In genomic region chr12:123983822-123984485, GRCh38 we compare ENCODE assay signal across 8 cellular contexts. TPM values are rescaled to one million over a fixed set of nuclear protein-coding genes. Genes with fewer than 3 reads are reported as not detected.
DNase-seq lines count a peak whose midpoint lies in the region; ATAC-seq, FAIRE-seq and TF ChIP-seq lines count a peak whose summit lies in the region.

No MANE protein-coding gene starts in this region.

- no peak overlapping the region for H3K4me3 Mint-ChIP-seq in activated CD8-positive, alpha-beta memory T cell treated with anti-CD3 and anti-CD28 coated beads, Interleukin-2, amount 10 ng/mL, durations not matched to agents 7 days and 5 days
- no peak overlapping the region for H3K4me3 Mint-ChIP-seq in nephron

- WGBS in esophagus squamous epithelium, 2 donors: 54% methylated on average over 7 of the region's 7 CpGs

- TF ChIP-seq POLR2A in H54 (IDR thresholded peaks at IDR 0.05; ENCODE audit: low read depth, low read length) (no peak), esophagus squamous epithelium (IDR thresholded peaks at IDR 0.05) (no peak)

- ATAC-seq in activated CD8-positive, alpha-beta memory T cell treated with anti-CD3 and anti-CD28 coated beads, Interleukin-2, amount 10 ng/mL, durations not matched to agents 7 days and 5 days: peak; percentile 83
- no peak for ATAC-seq in HG03095 (IDR thresholded peaks at IDR 0.05; ENCODE audit: unreplicated experiment)

- no peak overlapping the region for H3K4me3 ChIP-seq in esophagus squamous epithelium

- H3K4me1 Mint-ChIP-seq in activated CD8-positive, alpha-beta memory T cell treated with anti-CD3 and anti-CD28 coated beads, Interleukin-2, amount 10 ng/mL, durations not matched to agents 7 days and 5 days: peaks cover 15% of the 10 kb centered on the region
- H3K4me1 Mint-ChIP-seq in nephron: peaks cover 25% of the 10 kb centered on the region

- DNase-seq in CD1c-positive myeloid dendritic cell (ENCODE audit: extremely low spot score): peak; percentile 76
- no peak for DNase-seq in H54 (ENCODE audit: insufficient read length, low spot score)
- peak; percentile 83 for DNase-seq in NCI-H82 (lab: John Stamatoyannopoulos, UW)
- peak; percentile 61 for DNase-seq in activated CD8-positive, alpha-beta memory T cell treated with anti-CD3 and anti-CD28 coated beads, Interleukin-2, amount 10 ng/mL, durations not matched to agents 7 days and 5 days
- no peak for DNase-seq in esophagus squamous epithelium (lab: John Stamatoyannopoulos, UW)
- DNase-seq in NCI-H187 treated with DMSO at 0.1 percent for 48 hours (lab: John Stamatoyannopoulos, UW): no peak

- H3K36me3 Mint-ChIP-seq in activated CD8-positive, alpha-beta memory T cell treated with anti-CD3 and anti-CD28 coated beads, Interleukin-2, amount 10 ng/mL, durations not matched to agents 7 days and 5 days: peaks cover 13% of the 10 kb centered on the region
- H3K36me3 Mint-ChIP-seq in nephron (ENCODE audit: low read depth): peaks cover 36% of the 10 kb centered on the region

- peaks cover 0 to 64% (median 3%) of the 10 kb centered on the region in 3 donors for H3K36me3 ChIP-seq in esophagus squamous epithelium

- peaks cover 0 to 23% (median 0%) of the 10 kb centered on the region in 3 donors for H3K4me1 ChIP-seq in esophagus squamous epithelium

- FAIRE-seq in H54 (lab: Jason Lieb, UNC): peak; percentile 58

- H3K9me3 Mint-ChIP-seq in activated CD8-positive, alpha-beta memory T cell treated with anti-CD3 and anti-CD28 coated beads, Interleukin-2, amount 10 ng/mL, durations not matched to agents 7 days and 5 days (ENCODE audit: low read depth): no peaks in the 10 kb centered on the region
- H3K9me3 Mint-ChIP-seq in nephron: no peaks in the 10 kb centered on the region

- intact Hi-C loops in esophagus squamous epithelium (cut with DNase I): no loop called here

- peak overlapping the region in 1 of 4 donors; percentile 9 for H3K27ac ChIP-seq in esophagus squamous epithelium

- CTCF ChIA-PET in activated CD8-positive, alpha-beta memory T cell treated with anti-CD3 and anti-CD28 coated beads, Interleukin-2, amount 10 ng/mL, durations not matched to agents 7 days and 5 days (lab: Charles Lee): interaction anchor here (0.6 to 6.3 kb wide), 7 partner anchors 12 to 94 kb away, joined by 3 to 56 read pairs (median 4); no protein-coding TSS in a partner anchor

- H3K27me3 Mint-ChIP-seq in activated CD8-positive, alpha-beta memory T cell treated with anti-CD3 and anti-CD28 coated beads, Interleukin-2, amount 10 ng/mL, durations not matched to agents 7 days and 5 days: no peaks in the 10 kb centered on the region
- no peaks in the 10 kb centered on the region for H3K27me3 Mint-ChIP-seq in nephron (ENCODE audit: low read depth)

- no peaks in the 10 kb centered on the region for H3K27me3 ChIP-seq in esophagus squamous epithelium

- no peaks in the 10 kb centered on the region for H3K9me3 ChIP-seq in esophagus squamous epithelium

- no peak overlapping the region for H3K27ac Mint-ChIP-seq in activated CD8-positive, alpha-beta memory T cell treated with anti-CD3 and anti-CD28 coated beads, Interleukin-2, amount 10 ng/mL, durations not matched to agents 7 days and 5 days
- peak overlapping the region in 2 of 3 experiments; percentile 6 to 24 for H3K27ac Mint-ChIP-seq in nephron

- TF ChIP-seq CTCF in esophagus squamous epithelium (IDR thresholded peaks at IDR 0.05) (peak; percentile 23 to 65 (median 44)), nephron (IDR thresholded peaks at IDR 0.05; ENCODE audit: unreplicated experiment in 3 of 3) (peak; percentile 51 to 62 (median 54))

RNA-seq across cellular contexts. Expression of gene ZNF664, which starts 10.9 kb away (rescaled TPM):
- total RNA-seq in activated CD8-positive, alpha-beta memory T cell treated with anti-CD3 and anti-CD28 coated beads, Interleukin-2, amount 10 ng/mL, durations not matched to agents 7 days and 5 days: 10 to 100 TPM; 45.8 to 52.5 TPM
- total RNA-seq in esophagus squamous epithelium: 100 to 1,000 TPM in 1 of 4 donors, 10 to 100 TPM in 3; 25.0 to 100 (median 40.2) TPM

RNA-seq across cellular contexts. Expression of gene CCDC92, which starts 11.3 kb away (rescaled TPM):
- 10 to 100 TPM; 16.4 to 19.8 TPM for total RNA-seq in activated CD8-positive, alpha-beta memory T cell treated with anti-CD3 and anti-CD28 coated beads, Interleukin-2, amount 10 ng/mL, durations not matched to agents 7 days and 5 days
- total RNA-seq in esophagus squamous epithelium: 10 to 100 TPM in 3 of 4 donors, 1 to 10 TPM in 1; 7.2 to 16.2 (median 11.4) TPM

Comparison
In these comparisons a context has a peak if more than half of its experiments do, and no peak if none do; other contexts are left out.
1. DNase-seq: peak in CD1c-positive myeloid dendritic cell (single experiment), NCI-H82 (single experiment) and activated CD8-positive, alpha-beta memory T cell treated with anti-CD3 and anti-CD28 coated beads, Interleukin-2, amount 10 ng/mL, durations not matched to agents 7 days and 5 days (single experiment); none in H54 (single experiment), esophagus squamous epithelium (single experiment) and NCI-H187 treated with DMSO at 0.1 percent for 48 hours (single experiment).